2 cellular contexts compared by ENCODE assay signal in the genomic region with DNA sequence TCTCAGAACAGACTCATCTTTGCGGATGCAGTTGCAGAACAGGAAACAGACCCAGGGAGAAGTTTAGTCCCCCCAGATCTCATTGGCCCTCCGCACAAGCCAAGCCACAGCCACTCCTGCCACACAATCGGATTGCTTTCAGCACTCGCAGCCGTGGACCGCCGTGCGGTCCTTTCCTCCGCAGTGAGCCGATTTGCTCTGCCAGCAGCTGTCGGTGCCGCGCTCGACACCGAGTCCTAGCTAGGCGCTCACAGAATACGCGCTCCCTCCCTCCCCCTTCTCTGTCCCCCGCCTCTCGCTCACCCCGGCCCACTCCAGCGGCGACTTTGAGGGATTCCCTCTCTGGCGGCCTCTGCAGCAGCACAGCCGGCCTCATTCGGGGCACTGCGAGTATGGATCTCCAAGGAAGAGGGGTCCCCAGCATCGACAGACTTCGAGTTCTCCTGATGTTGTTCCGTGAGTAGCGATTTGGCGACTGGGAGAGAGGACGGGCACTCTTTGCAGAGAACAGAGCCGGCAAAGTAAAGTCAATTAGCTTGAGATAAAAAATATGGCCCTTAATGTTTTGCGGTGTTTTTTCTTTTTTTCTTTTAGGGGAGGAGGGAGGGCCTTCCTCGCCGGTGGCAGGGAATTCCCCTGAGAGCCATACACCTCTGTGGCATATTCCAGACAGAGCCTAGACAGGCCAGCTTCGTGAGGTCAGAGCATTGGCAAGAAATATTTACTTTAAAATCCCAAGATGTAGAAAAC.
A peak's percentile ranks its signal among the peaks of the same experiment; 100 is the strongest.
TF ChIP-seq lines count a peak whose summit lies in the region.

LAMP5 (plus strand) TSS at position 130 of the 750 bp plus-strand sequence; CDS start at position 393, 263 bp downstream.

TF ChIP-seq in A549, 52 proteins besides CTCF, POLR2A, EP300 and RAD21:
- TF ChIP-seq, protein P1, sequence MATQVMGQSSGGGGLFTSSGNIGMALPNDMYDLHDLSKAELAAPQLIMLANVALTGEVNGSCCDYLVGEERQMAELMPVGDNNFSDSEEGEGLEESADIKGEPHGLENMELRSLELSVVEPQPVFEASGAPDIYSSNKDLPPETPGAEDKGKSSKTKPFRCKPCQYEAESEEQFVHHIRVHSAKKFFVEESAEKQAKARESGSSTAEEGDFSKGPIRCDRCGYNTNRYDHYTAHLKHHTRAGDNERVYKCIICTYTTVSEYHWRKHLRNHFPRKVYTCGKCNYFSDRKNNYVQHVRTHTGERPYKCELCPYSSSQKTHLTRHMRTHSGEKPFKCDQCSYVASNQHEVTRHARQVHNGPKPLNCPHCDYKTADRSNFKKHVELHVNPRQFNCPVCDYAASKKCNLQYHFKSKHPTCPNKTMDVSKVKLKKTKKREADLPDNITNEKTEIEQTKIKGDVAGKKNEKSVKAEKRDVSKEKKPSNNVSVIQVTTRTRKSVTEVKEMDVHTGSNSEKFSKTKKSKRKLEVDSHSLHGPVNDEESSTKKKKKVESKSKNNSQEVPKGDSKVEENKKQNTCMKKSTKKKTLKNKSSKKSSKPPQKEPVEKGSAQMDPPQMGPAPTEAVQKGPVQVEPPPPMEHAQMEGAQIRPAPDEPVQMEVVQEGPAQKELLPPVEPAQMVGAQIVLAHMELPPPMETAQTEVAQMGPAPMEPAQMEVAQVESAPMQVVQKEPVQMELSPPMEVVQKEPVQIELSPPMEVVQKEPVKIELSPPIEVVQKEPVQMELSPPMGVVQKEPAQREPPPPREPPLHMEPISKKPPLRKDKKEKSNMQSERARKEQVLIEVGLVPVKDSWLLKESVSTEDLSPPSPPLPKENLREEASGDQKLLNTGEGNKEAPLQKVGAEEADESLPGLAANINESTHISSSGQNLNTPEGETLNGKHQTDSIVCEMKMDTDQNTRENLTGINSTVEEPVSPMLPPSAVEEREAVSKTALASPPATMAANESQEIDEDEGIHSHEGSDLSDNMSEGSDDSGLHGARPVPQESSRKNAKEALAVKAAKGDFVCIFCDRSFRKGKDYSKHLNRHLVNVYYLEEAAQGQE (IDR thresholded peaks at IDR 0.05) = peak; percentile 57; the same call in 1 of the 2 replicates
- TF ChIP-seq HOXA7 (CRISPR knock-in tag; IDR thresholded peaks at IDR 0.05) = no peak

TF ChIP-seq in IMR-90, 13 proteins besides CTCF, POLR2A, EP300 and RAD21:
- TF ChIP-seq SMC3 (IDR thresholded peaks at IDR 0.05; ENCODE audit: low read depth, low read length) (no peak), BHLHE40 (IDR thresholded peaks at IDR 0.05; ENCODE audit: low read depth, low read length) (no peak), MXI1 (IDR thresholded peaks at IDR 0.05; ENCODE audit: borderline replicate concordance, low read depth, low read length) (no peak), RCOR1 (IDR thresholded peaks at IDR 0.05; ENCODE audit: insufficient replicate concordance, low read length) (no peak), USF2 (IDR thresholded peaks at IDR 0.05; ENCODE audit: low read depth, low read length) (no peak), CHD1 (IDR thresholded peaks at IDR 0.05; ENCODE audit: low read depth, low read length) (no peak), CEBPB (IDR thresholded peaks at IDR 0.05; ENCODE audit: low read depth, low read length) (no peak)
- TF ChIP-seq, protein P2, sequence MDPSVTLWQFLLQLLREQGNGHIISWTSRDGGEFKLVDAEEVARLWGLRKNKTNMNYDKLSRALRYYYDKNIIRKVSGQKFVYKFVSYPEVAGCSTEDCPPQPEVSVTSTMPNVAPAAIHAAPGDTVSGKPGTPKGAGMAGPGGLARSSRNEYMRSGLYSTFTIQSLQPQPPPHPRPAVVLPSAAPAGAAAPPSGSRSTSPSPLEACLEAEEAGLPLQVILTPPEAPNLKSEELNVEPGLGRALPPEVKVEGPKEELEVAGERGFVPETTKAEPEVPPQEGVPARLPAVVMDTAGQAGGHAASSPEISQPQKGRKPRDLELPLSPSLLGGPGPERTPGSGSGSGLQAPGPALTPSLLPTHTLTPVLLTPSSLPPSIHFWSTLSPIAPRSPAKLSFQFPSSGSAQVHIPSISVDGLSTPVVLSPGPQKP (IDR thresholded peaks at IDR 0.05; ENCODE audit: borderline replicate concordance, low read depth, low read length) = no peak
